13 cellular contexts compared by ENCODE assay signal in genomic region chr11:100849009-100849913, GRCh38.
DNase-seq lines count a peak whose midpoint lies in the region; ATAC-seq lines count a peak whose summit lies in the region.
"Had no signal": no experiment of that assay in that cellular context is flagged by ENCODE, and none has a peak within 500 bp of the region (broad histone marks: within the 10 kb centered on the region; RNA-seq: fewer than 3 reads in every experiment).

No MANE protein-coding gene starts in this region.

- H3K9me3 ChIP-seq in adipocyte (ENCODE audit: control insufficient read depth, low read length) = no peaks in the 10 kb centered on the region
- no peaks in the 10 kb centered on the region for H3K9me3 ChIP-seq in skeletal muscle tissue (ENCODE audit: control insufficient read depth in 3 of 3, low read length in 3 of 3)

- peak; percentile 67 for ATAC-seq in left ventricle myocardium superior
- ATAC-seq in HG02870 (IDR thresholded peaks at IDR 0.05; ENCODE audit: unreplicated experiment) = no peak
- no peak for ATAC-seq in HG03439 (IDR thresholded peaks at IDR 0.05; ENCODE audit: unreplicated experiment)

- DNase-seq in DMS 273 treated with DMSO at 0.1 percent for 48 hours (lab: John Stamatoyannopoulos, UW) = peak; percentile 23
- peak; percentile 95 for DNase-seq in adipocyte (ENCODE audit: low read depth)
- DNase-seq in left ventricle myocardium superior = no peak
- DNase-seq in activated CD4-positive, alpha-beta T cell treated with anti-CD3 and anti-CD28 coated beads for 1 hour = no peak
- no peak for DNase-seq in HuH-7 (ENCODE audit: low spot score)
- DNase-seq: activated T-cell treated with anti-CD3 and anti-CD28 coated beads, Interleukin-2, amount 50 U/mL, for 1 hour; DMS153; hippocampal formation; NCI-H1092; substantia nigra had no signal

- H3K4me3 ChIP-seq in adipocyte (ENCODE audit: low read length) (peak overlapping the region; percentile 25), skeletal muscle tissue (ENCODE audit: low read length in 3 of 3) (no peak overlapping the region)

- peak overlapping the region; percentile 27 for H3K9ac ChIP-seq in adipocyte (ENCODE audit: low read length)
- no peak overlapping the region for H3K9ac ChIP-seq in skeletal muscle tissue (ENCODE audit: low read depth in 1 of 3, low read length in 3 of 3)

- H3K27me3 ChIP-seq in adipocyte (replicated peaks; ENCODE audit: control insufficient read depth, insufficient read depth, low read length) (no peaks in the 10 kb centered on the region), skeletal muscle tissue (ENCODE audit: control insufficient read depth in 3 of 3, insufficient read depth in 3 of 3, low read length in 3 of 3) (no peaks in the 10 kb centered on the region)

- intact Hi-C loops in left ventricle myocardium superior (cut with micrococcal nuclease) = no loop called here

- no peaks in the 10 kb centered on the region for H3K36me3 ChIP-seq in adipocyte (ENCODE audit: control insufficient read depth, insufficient read depth, low read length, severe bottlenecking)
- H3K36me3 ChIP-seq in skeletal muscle tissue (ENCODE audit: control insufficient read depth in 3 of 3, insufficient read depth in 3 of 3, low read length in 3 of 3) = no peaks in the 10 kb centered on the region

- H3K27ac ChIP-seq in skeletal muscle tissue (ENCODE audit: low read depth, low read length) = peak overlapping the region; percentile 29

- H3K4me1 ChIP-seq in adipocyte (ENCODE audit: control insufficient read depth, insufficient read depth, low read length) = peaks cover 17% of the 10 kb centered on the region
- peaks cover 0 to 2% (median 0%) of the 10 kb centered on the region in 3 donors for H3K4me1 ChIP-seq in skeletal muscle tissue (ENCODE audit: control insufficient read depth in 3 of 3, insufficient read depth in 3 of 3, low read length in 3 of 3)

Comparison
In these comparisons a context has a peak if more than half of its experiments do, and no peak if none do; other contexts are left out.
1. DNase-seq: peak in DMS 273 treated with DMSO at 0.1 percent for 48 hours (single experiment) and adipocyte (single experiment); none in left ventricle myocardium superior (single experiment), activated CD4-positive, alpha-beta T cell treated with anti-CD3 and anti-CD28 coated beads for 1 hour (single experiment) and HuH-7 (single experiment).